ENCODE assay signal across 12 cellular contexts in the genomic region with DNA sequence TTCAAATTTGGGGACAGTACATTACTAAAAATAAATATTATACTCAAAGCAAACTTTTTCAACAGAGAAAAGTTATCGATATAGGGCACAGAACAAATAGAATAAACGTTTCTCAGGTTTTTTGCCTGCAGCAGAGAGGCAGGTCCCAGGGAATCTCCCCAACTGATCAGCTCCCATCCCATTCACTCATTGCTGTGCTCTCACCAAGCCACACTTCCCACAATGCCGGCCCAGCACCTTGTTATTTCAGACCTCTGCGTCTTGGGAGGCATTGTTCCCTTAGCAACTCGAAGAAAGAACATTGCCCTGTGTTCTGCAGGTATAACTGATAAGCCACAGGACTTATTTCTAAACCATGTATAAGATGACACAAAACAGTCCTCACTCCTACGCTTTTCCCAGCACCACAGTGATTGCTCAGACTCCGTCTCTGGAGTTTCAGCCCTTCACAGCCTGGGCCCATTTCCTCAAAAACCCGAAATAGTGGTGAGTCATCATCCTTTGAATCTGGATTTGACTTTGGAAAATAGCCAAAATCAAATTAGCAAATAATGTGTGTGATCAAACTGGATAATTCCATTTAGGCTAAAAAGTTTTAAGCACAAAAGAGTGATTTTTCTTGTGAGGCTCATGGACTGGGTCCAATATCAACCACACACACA.
DNase-seq lines count a peak whose midpoint lies in the region; ATAC-seq and TF ChIP-seq lines count a peak whose summit lies in the region.
"Had no signal": no experiment of that assay in that cellular context is flagged by ENCODE, and none has a peak within 500 bp of the region (broad histone marks: within the 10 kb centered on the region; RNA-seq: fewer than 3 reads in every experiment).

No MANE protein-coding gene starts in this region.

- peaks cover 3% of the 10 kb centered on the region; the same call in 1 of the 2 replicates for H3K4me1 ChIP-seq in H9 (ENCODE audit: insufficient read depth, low read length)

- no peak overlapping the region for H2BK12ac ChIP-seq in H9 (ENCODE audit: insufficient read length, low read depth, low read length)

- H3K14ac ChIP-seq in H9 (ENCODE audit: insufficient read depth, low read length): no peak overlapping the region

- no peak overlapping the region for H2AK5ac ChIP-seq in H9 (ENCODE audit: insufficient read length, low read length)

- H2BK20ac ChIP-seq in H9 (ENCODE audit: low read depth, low read length, poor library complexity, severe bottlenecking): no peak overlapping the region

- no CpG with 5 or more reads among the region's 8 CpGs for WGBS in H9 (ENCODE audit: extremely low coverage, insufficient read length, low lambda C conversion rate)

- H3K56ac ChIP-seq in H9 (ENCODE audit: insufficient read length, low read depth, low read length): no peak overlapping the region

- H3K27ac Mint-ChIP-seq in H9: peak overlapping the region; percentile 39 to 58 (median 44); a peak in 4 of 7 replicates
- H3K27ac Mint-ChIP-seq: activated CD4-positive, alpha-beta memory T cell treated with anti-CD3 and anti-CD28 coated beads for 36 hours had no signal

- H3K4me3 Mint-ChIP-seq in H9: no peak overlapping the region
- H3K4me3 Mint-ChIP-seq: activated CD4-positive, alpha-beta memory T cell treated with anti-CD3 and anti-CD28 coated beads for 36 hours had no signal

- H2BK120ac ChIP-seq in H9 (ENCODE audit: low read depth, low read length, poor library complexity, severe bottlenecking): no peak overlapping the region

- H4K91ac ChIP-seq in H9 (ENCODE audit: insufficient read length, low read depth, low read length): no peak overlapping the region

- H3K27me3 Mint-ChIP-seq in H9 (ENCODE audit: low read depth): no peaks in the 10 kb centered on the region
- H3K27me3 Mint-ChIP-seq: activated CD4-positive, alpha-beta memory T cell treated with anti-CD3 and anti-CD28 coated beads for 36 hours had no signal

- no peak overlapping the region for H4K8ac ChIP-seq in H9 (replicated peaks; ENCODE audit: insufficient read length, low read depth, low read length)

- in situ Hi-C loops in astrocyte of the spinal cord (cut with HindIII; ENCODE audit: low sequenced_read_pairs): no loop called here

- H3K4me3 ChIP-seq in astrocyte of the spinal cord (ENCODE audit: low read depth, low read length) (no peak overlapping the region), skeletal muscle cell (ENCODE audit: low read depth, low read length) (no peak overlapping the region)

- DNase-seq in H9 (no peak), astrocyte of the spinal cord (ENCODE audit: low read depth, low spot score) (peak; percentile 95), glomerular endothelial cell (ENCODE audit: extremely low read depth, low read depth, low spot score) (peak; percentile 37), skeletal muscle cell (ENCODE audit: low read depth) (peak; percentile 92), left colon (no peak), T1000 (lab: John Stamatoyannopoulos, UW) (no peak)
- DNase-seq: activated CD4-positive, alpha-beta memory T cell treated with anti-CD3 and anti-CD28 coated beads for 36 hours; DND-41; NCI-H510A; stimulated activated CD4-positive, alpha-beta T cell treated with anti-CD3 and anti-CD28 coated beads, Interleukin-12 subunit alpha, Interleukin-12 subunit beta, amount 100 ng/mL, for 4 hours had no signal

- H3K9ac ChIP-seq in H9 (ENCODE audit: extremely low read depth, insufficient read length, low read length): no peak overlapping the region

- no peak for ATAC-seq in left colon
- ATAC-seq in GM21717 (IDR thresholded peaks at IDR 0.05; ENCODE audit: unreplicated experiment): no peak
- no peak for ATAC-seq in GM21737 (IDR thresholded peaks at IDR 0.05; ENCODE audit: unreplicated experiment)

- no peak overlapping the region for H3K23ac ChIP-seq in H9 (ENCODE audit: insufficient read length, low read depth, low read length)

- no peaks in the 10 kb centered on the region for H3K9me3 ChIP-seq in H9 (ENCODE audit: control insufficient read depth, low read depth, low read length)

- H4K20me1 ChIP-seq in H9 (ENCODE audit: control insufficient read depth, insufficient read depth, insufficient read length): no peaks in the 10 kb centered on the region

- H3K4me1 Mint-ChIP-seq in H9: peaks cover 17 to 20% of the 10 kb centered on the region in 2 experiments

- peaks cover 7 to 9% (median 7%) of the 10 kb centered on the region in 3 experiments; a peak in 6 of 7 replicates for H3K36me3 Mint-ChIP-seq in H9 (ENCODE audit: insufficient read depth in 1 of 3, low read depth in 3 of 3)
- H3K36me3 Mint-ChIP-seq: activated CD4-positive, alpha-beta memory T cell treated with anti-CD3 and anti-CD28 coated beads for 36 hours had no signal

- no peak overlapping the region for H3K27ac ChIP-seq in H9 (ENCODE audit: insufficient read length, low read depth, low read length)

- no peaks in the 10 kb centered on the region for H3K23me2 ChIP-seq in H9 (ENCODE audit: insufficient read length, low read depth, low read length, poor library complexity, severe bottlenecking)

- H3K79me2 ChIP-seq in H9 (ENCODE audit: insufficient read depth, low read length): no peaks in the 10 kb centered on the region

- no peak overlapping the region for H4K5ac ChIP-seq in H9 (ENCODE audit: insufficient read length, low read depth, low read length)

- no peak overlapping the region for H2AFZ ChIP-seq in H9 (ENCODE audit: low read length)

- H2BK5ac ChIP-seq in H9 (ENCODE audit: insufficient read length, low read length): no peak overlapping the region

- no peaks in the 10 kb centered on the region for H3K79me1 ChIP-seq in H9 (ENCODE audit: insufficient read depth, low read depth, low read length, poor library complexity, severe bottlenecking)

- H3K4me2 ChIP-seq in H9 (ENCODE audit: insufficient read depth, insufficient read length, low read length): no peak overlapping the region

- H3K27me3 ChIP-seq in H9 (ENCODE audit: insufficient read depth, low read length): no peaks in the 10 kb centered on the region

- TF ChIP-seq CTCF in H9 (conservative IDR thresholded peaks at IDR 0.05): no peak
- no peak for TF ChIP-seq CTCF in astrocyte of the spinal cord (IDR thresholded peaks at IDR 0.05; ENCODE audit: low read depth, low read length)

- peaks cover 5 to 10% of the 10 kb centered on the region in 2 experiments; a peak in 3 of 5 replicates for H3K9me3 Mint-ChIP-seq in H9
- H3K9me3 Mint-ChIP-seq: activated CD4-positive, alpha-beta memory T cell treated with anti-CD3 and anti-CD28 coated beads for 36 hours had no signal

- H2BK15ac ChIP-seq in H9 (ENCODE audit: low read depth, low read length): no peak overlapping the region

- H3K4ac ChIP-seq in H9 (ENCODE audit: low read depth, low read length): no peak overlapping the region

- H3K18ac ChIP-seq in H9 (ENCODE audit: insufficient read length, low read depth, low read length): no peak overlapping the region

- H3T11ph ChIP-seq in H9 (ENCODE audit: low read length): no peak overlapping the region

- intact Hi-C loops in left colon (cut with DNase I, micrococcal nuclease): no loop called here

Comparison
In these comparisons a context has a peak if more than half of its experiments do, and no peak if none do; other contexts are left out.
1. DNase-seq: peak in astrocyte of the spinal cord (single experiment), glomerular endothelial cell (single experiment) and skeletal muscle cell (single experiment); none in H9 (single experiment), left colon (0 of 2) and T1000 (single experiment).